Comparison of ENCODE assay signal across 7 cellular contexts in the genomic region with DNA sequence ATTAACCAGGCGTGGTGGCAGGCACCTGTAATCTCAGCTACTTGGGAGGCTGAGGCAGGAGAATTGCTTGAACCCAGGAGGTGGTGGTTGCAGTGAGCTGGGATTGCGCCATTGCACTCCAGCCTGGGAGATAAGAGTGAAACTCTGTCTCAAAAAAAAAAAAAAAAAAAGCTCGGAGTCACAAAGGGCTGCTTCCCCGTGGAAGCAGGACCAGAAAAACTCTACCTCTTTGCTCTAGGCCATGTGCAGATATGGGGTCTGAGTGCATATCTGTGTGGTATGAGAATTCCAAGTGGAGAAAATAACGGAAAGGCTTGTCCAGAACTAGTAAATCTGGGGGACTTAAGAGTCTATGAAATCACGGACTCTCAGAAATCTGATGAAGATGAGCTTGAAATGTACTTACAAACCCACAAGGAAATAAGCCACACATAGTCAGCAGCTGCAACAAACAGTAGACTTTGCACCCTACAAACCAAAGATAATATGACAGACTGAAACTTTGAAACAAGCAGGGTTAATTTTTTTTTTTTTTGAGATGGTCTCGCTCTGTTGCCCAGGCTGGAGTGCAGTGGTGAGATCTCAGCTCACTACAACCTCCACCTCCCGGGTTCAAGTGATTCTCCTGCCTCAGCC. TPM values are rescaled to one million over a fixed set of nuclear protein-coding genes. Genes with fewer than 3 reads are reported as not detected.
DNase-seq lines count a peak whose midpoint lies in the region; ATAC-seq and TF ChIP-seq lines count a peak whose summit lies in the region.
"Not testable (repeated sequence)": the region's sequence is repeated elsewhere in the genome, so short reads cannot be mapped to it uniquely, and the experiment has no call there.
"Had no signal": no experiment of that assay in that cellular context is flagged by ENCODE, and none has a peak within 500 bp of the region (broad histone marks: within the 10 kb centered on the region; RNA-seq: fewer than 3 reads in every experiment).

No MANE protein-coding gene starts in this region.

- CTCF ChIA-PET in Caco-2 (lab: Charles Lee), result interaction anchor here (0.6 kb wide), 1 partner anchor 883 kb away, joined by 4 read pairs; no protein-coding TSS in a partner anchor

- WGBS in transverse colon (ENCODE audit: low coverage in 1 of 2), 2 donors, result 54 to 60% methylated on average over 6 to 8 of the region's 8 CpGs

- not testable (repeated sequence) for H3K27me3 Mint-ChIP-seq in Caco-2 (ENCODE audit: insufficient read depth, unreplicated experiment)

- H3K36me3 Mint-ChIP-seq in Caco-2 (ENCODE audit: insufficient read depth, unreplicated experiment), result not testable (repeated sequence)

- H3K4me3 Mint-ChIP-seq in Caco-2 (ENCODE audit: unreplicated experiment), result not testable (repeated sequence)

- H3K27me3 ChIP-seq in Caco-2 (replicated peaks; ENCODE audit: control insufficient read depth, insufficient read depth, low read length); colonic mucosa; transverse colon: not testable (repeated sequence)

- H3K9me3 ChIP-seq in Caco-2, colonic mucosa, mucosa of descending colon, transverse colon: not testable (repeated sequence)

- not testable (repeated sequence) for H3K9me3 Mint-ChIP-seq in Caco-2 (ENCODE audit: unreplicated experiment)

- TF ChIP-seq CTCF in Caco-2 (IDR thresholded peaks at IDR 0.05; ENCODE audit: insufficient read depth in 1 of 2, low read depth in 1 of 2, low read length in 1 of 2, severe bottlenecking in 1 of 2, unreplicated experiment in 1 of 2); colonic mucosa (IDR thresholded peaks at IDR 0.05); mucosa of descending colon (IDR thresholded peaks at IDR 0.05); transverse colon (IDR thresholded peaks at IDR 0.05): not testable (repeated sequence)

- POLR2A ChIA-PET in Caco-2 (lab: Charles Lee), result interaction anchor here (0.6 kb wide), 2 partner anchors 239 to 699 kb away, joined by 3 to 4 read pairs; no protein-coding TSS in a partner anchor

- H3K9ac ChIP-seq in colonic mucosa (ENCODE audit: low read depth in 2 of 2, low read length in 2 of 2), result not testable (repeated sequence)

- peak; percentile 96 for ATAC-seq in left colon
- ATAC-seq in mucosa of descending colon, result peak; percentile 89

- intact Hi-C loops in Caco-2 (cut with micrococcal nuclease; ENCODE audit: unreplicated experiment); colonic mucosa (cut with DNase I); left colon (cut with DNase I, micrococcal nuclease); mucosa of descending colon (cut with DNase I, micrococcal nuclease); transverse colon (cut with DNase I; ENCODE audit: low total_unique reads): not testable (repeated sequence)

- H3K27ac ChIP-seq in colonic mucosa, result peak overlapping the region; percentile 21
- peak overlapping the region in 3 of 4 donors; percentile 42 to 51 (median 50) for H3K27ac ChIP-seq in transverse colon

- not testable (repeated sequence) for H3K4me1 Mint-ChIP-seq in Caco-2 (ENCODE audit: low read depth, unreplicated experiment)

- H3K36me3 ChIP-seq in Caco-2 (ENCODE audit: control insufficient read depth, insufficient read depth, low read length); colonic mucosa; mucosa of descending colon (ENCODE audit: low read depth); transverse colon: not testable (repeated sequence)

- not testable (repeated sequence) for BruUV-seq in Caco-2 (replicated peaks; lab: Mats Ljungman, UMichigan)

- H3K4me1 ChIP-seq in Caco-2; colonic mucosa; mucosa of descending colon (ENCODE audit: low read depth); transverse colon: not testable (repeated sequence)

- DNase-seq in Caco-2, colonic mucosa, left colon, transverse colon: not testable (repeated sequence)
- DNase-seq in mucosa of descending colon, result peak in 1 of 3 donors; percentile 27

- H3K4me3 ChIP-seq in Caco-2 (ENCODE audit: low read depth, low read length); colonic mucosa; mucosa of descending colon; transverse colon: not testable (repeated sequence)

- not testable (repeated sequence) for TF ChIP-seq EP300 in transverse colon (IDR thresholded peaks at IDR 0.05; ENCODE audit: low read depth)

- peak overlapping the region; percentile 69 for H3K27ac Mint-ChIP-seq in Caco-2 (ENCODE audit: unreplicated experiment)

- not testable (repeated sequence) for TF ChIP-seq POLR2A in transverse colon (IDR thresholded peaks at IDR 0.05)

- in situ Hi-C loops in transverse colon (cut with MboI; ENCODE audit: low pct_ligation_motif_present in 1 of 4, low pct_unique_long_range_greater_than_20kb in 1 of 4, low sequenced_read_pairs in 3 of 4), result not testable (repeated sequence)

RNA-seq across cellular contexts. Expression of a gene that starts 38.2 kb away (rescaled TPM):
- 14.7 and 16.3 TPM in 2 replicates for total RNA-seq in Caco-2 (2022)
- total RNA-seq in colonic mucosa, result 100 to 1,000 TPM in 1 of 2 donors, 10 to 100 TPM in 1; 87.3 to 151 TPM
- 100 to 1,000 TPM; 147 to 150 TPM for total RNA-seq in left colon
- total RNA-seq in mucosa of descending colon, result 100 to 1,000 TPM in 2 of 3 donors, 10 to 100 TPM in 1; 56.3 to 163 (median 122) TPM
- 100 to 1,000 TPM in 3 of 4 donors, 10 to 100 TPM in 1; 76.8 to 159 (median 110) TPM for total RNA-seq in transverse colon
- total RNA-seq: CD4-positive, alpha-beta T cell; CD8-positive, alpha-beta T cell had no signal
